Comparison of ENCODE assay signal across 1 cellular context in the genomic region with DNA sequence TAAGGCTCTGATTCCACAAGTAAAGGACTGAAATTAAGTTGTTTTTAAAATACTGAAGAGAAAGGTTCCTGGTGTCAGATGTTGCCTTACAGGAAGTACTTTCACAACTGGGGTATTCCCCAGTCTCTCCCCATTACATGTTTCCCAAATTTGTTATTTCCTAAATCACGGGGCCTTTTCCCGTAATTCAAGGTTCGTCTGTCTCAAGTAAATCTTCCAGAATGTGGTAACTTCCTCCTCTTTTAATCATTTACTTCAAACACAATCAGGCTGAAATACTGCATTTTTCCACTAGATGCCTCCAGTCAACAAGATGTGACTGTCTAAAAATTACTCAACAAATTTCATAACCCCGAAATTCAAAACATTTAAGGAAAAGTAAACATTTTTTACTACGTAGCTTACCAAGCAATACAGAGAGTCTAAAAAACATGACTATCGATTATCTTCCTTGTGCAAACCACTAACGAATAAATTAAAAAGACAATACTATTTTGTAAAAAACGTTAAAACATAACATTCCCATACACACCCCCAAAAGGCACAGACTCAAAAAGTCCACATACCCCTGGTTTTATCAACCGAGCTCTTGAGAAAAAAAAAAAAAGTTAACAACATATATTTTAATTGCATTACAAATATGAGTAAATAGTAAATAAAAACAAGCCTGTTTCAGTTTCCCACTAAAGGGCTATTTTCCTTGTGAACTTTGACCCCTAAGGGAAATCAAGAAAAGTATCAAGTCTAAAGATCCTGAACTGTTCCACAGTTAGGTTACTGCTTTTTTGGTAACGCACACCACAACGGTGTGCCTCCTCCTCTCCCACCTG.
A peak's percentile ranks its signal among the peaks of the same experiment; 100 is the strongest.
TF ChIP-seq lines count a peak whose summit lies in the region.

No MANE protein-coding gene starts in this region.

TF ChIP-seq in IMR-90, 13 proteins besides CTCF, POLR2A, EP300 and RAD21 (continued from another document):
- TF ChIP-seq CHD1 (IDR thresholded peaks at IDR 0.05; ENCODE audit: low read depth, low read length): no peak
- peak; percentile 20; the same call in 1 of the 2 replicates for TF ChIP-seq MAFK (IDR thresholded peaks at IDR 0.05; ENCODE audit: low read depth, low read length)
- TF ChIP-seq CEBPB (IDR thresholded peaks at IDR 0.05; ENCODE audit: low read depth, low read length): peak; percentile 86
